In genomic region chr3:114496466-114496865, GRCh38 we compare ENCODE assay signal across 23 cellular contexts.
DNase-seq lines count a peak whose midpoint lies in the region; ATAC-seq and TF ChIP-seq lines count a peak whose summit lies in the region.
"Had no signal": no experiment of that assay in that cellular context is flagged by ENCODE, and none has a peak within 500 bp of the region (broad histone marks: within the 10 kb centered on the region; RNA-seq: fewer than 3 reads in every experiment).

No MANE protein-coding gene starts in this region.

- no peak overlapping the region for H2BK120ac ChIP-seq in neuronal stem cell (ENCODE audit: low read depth, low read length)

- no peak overlapping the region for H3K4ac ChIP-seq in neuronal stem cell (ENCODE audit: low read length)

- H4K8ac ChIP-seq in neuronal stem cell (ENCODE audit: low read depth, low read length): no peak overlapping the region

- WGBS in neuronal stem cell (ENCODE audit: extremely low coverage in 2 of 2, insufficient read length in 2 of 2, insufficient replicate concordance in 1 of 2), 2 donors: no CpG with 5 or more reads among the region's 3 CpGs

- H3K23ac ChIP-seq in neuronal stem cell (ENCODE audit: low read depth, low read length, poor library complexity): no peak overlapping the region

- no peaks in the 10 kb centered on the region for H3K27me3 Mint-ChIP-seq in progenitor cell of endocrine pancreas
- H3K27me3 Mint-ChIP-seq: central memory CD8-positive, alpha-beta T cell; IgD-negative memory B cell had no signal

- no peak overlapping the region for H3K4me3 Mint-ChIP-seq in progenitor cell of endocrine pancreas (ENCODE audit: low read depth)
- H3K4me3 Mint-ChIP-seq: central memory CD8-positive, alpha-beta T cell; IgD-negative memory B cell; nephron had no signal

- peak overlapping the region; percentile 21 for H3K27ac Mint-ChIP-seq in progenitor cell of endocrine pancreas
- H3K27ac Mint-ChIP-seq: IgD-negative memory B cell, nephron had no signal

- H3K4me1 ChIP-seq in left ventricle myocardium inferior: peaks cover 79% of the 10 kb centered on the region
- H3K4me1 ChIP-seq in neuronal stem cell (ENCODE audit: control insufficient read depth in 2 of 2, insufficient read depth in 1 of 2, low read depth in 1 of 2, low read length in 2 of 2): peaks cover 4 to 34% of the 10 kb centered on the region in 2 donors

- H3K4me3 ChIP-seq in left ventricle myocardium inferior: no peak overlapping the region
- H3K4me3 ChIP-seq in choroid plexus epithelial cell (ENCODE audit: low read depth, low read length): no peak overlapping the region
- H3K4me3 ChIP-seq in neuronal stem cell (ENCODE audit: low read length in 2 of 2): no peak overlapping the region
- H3K4me3 ChIP-seq: BLaER1 treated with 17β-estradiol and CSF1 and Interleukin-3, amounts not matched to agents 10 nM and 100 nM; MG63; skin epidermis had no signal

- intact Hi-C loops in left ventricle myocardium inferior (cut with micrococcal nuclease): no loop called here
- intact Hi-C loops in left cardiac atrium (cut with DNase I): no loop called here

- H2BK12ac ChIP-seq in neuronal stem cell (ENCODE audit: low read length): no peak overlapping the region

- H3K36me3 ChIP-seq in left ventricle myocardium inferior (no peaks in the 10 kb centered on the region), neuronal stem cell (replicated peaks in 1 of 2; ENCODE audit: control insufficient read depth in 2 of 2, insufficient read depth in 2 of 2, low read length in 2 of 2) (no peaks in the 10 kb centered on the region)
- H3K36me3 ChIP-seq: BLaER1 treated with 17β-estradiol and CSF1 and Interleukin-3, amounts not matched to agents 10 nM and 100 nM; MG63 had no signal

- H3K18ac ChIP-seq in neuronal stem cell (ENCODE audit: low read length): no peak overlapping the region

- no peak overlapping the region for H2AK5ac ChIP-seq in neuronal stem cell (ENCODE audit: low read depth, low read length)

- DNase-seq in left ventricle myocardium inferior (no peak), left cardiac atrium (no peak), choroid plexus epithelial cell (ENCODE audit: low read depth) (peak; percentile 53), progenitor cell of endocrine pancreas (ENCODE audit: low spot score, unreplicated experiment) (no peak), KG1 (lab: John Stamatoyannopoulos, UW) (no peak), SW 1271 (lab: John Stamatoyannopoulos, UW) (no peak), neuronal stem cell (ENCODE audit: low spot score) (no peak)
- no peak for DNase-seq in activated CD4-positive, CD25-positive, alpha-beta regulatory T cell (lab: John Stamatoyannopoulos, UW)
- DNase-seq: activated CD4-positive, alpha-beta T cell treated with anti-CD3 and anti-CD28 coated beads, Interleukin-2, amount 50 U/mL, for 4 hours; activated naive CD4-positive, alpha-beta T cell treated with anti-CD3 and anti-CD28 coated beads, Interleukin-2, amount 50 U/mL, for 16 hours; Calu3; NCI-H1417; NCI-H2081 treated with DMSO at 0.1 percent for 48 hours; NCI-H774; stimulated activated CD4-positive, alpha-beta T cell treated with anti-CD3 and anti-CD28 coated beads, Interleukin-2, amount 100 ng/mL, for 24 hours; T-helper 9 cell had no signal

- H3K79me1 ChIP-seq in neuronal stem cell (ENCODE audit: low read depth, low read length): no peaks in the 10 kb centered on the region

- H3K9me3 ChIP-seq in left ventricle myocardium inferior (replicated peaks): no peaks in the 10 kb centered on the region
- no peaks in the 10 kb centered on the region for H3K9me3 ChIP-seq in neuronal stem cell (replicated peaks in 1 of 2; ENCODE audit: control insufficient read depth in 2 of 2, insufficient read depth in 1 of 2, low read depth in 1 of 2, low read length in 2 of 2)
- H3K9me3 ChIP-seq: BLaER1 treated with 17β-estradiol and CSF1 and Interleukin-3, amounts not matched to agents 10 nM and 100 nM; MG63 had no signal

- no peak overlapping the region for H3K9ac ChIP-seq in neuronal stem cell (ENCODE audit: low read depth, low read length, poor library complexity)
- H3K9ac ChIP-seq: BLaER1 treated with 17β-estradiol and CSF1 and Interleukin-3, amounts not matched to agents 10 nM and 100 nM had no signal

- no peak for ATAC-seq in left cardiac atrium

- H3K27me3 ChIP-seq in left ventricle myocardium inferior (ENCODE audit: low read depth) (no peaks in the 10 kb centered on the region), neuronal stem cell (ENCODE audit: control insufficient read depth in 3 of 3, insufficient read depth in 3 of 3, low read depth in 1 of 3, low read length in 3 of 3) (no peaks in the 10 kb centered on the region)
- H3K27me3 ChIP-seq: BLaER1 treated with 17β-estradiol and CSF1 and Interleukin-3, amounts not matched to agents 10 nM and 100 nM; MG63 had no signal

- TF ChIP-seq CTCF in left ventricle myocardium inferior (IDR thresholded peaks at IDR 0.05; ENCODE audit: borderline replicate concordance) (no peak), choroid plexus epithelial cell (conservative IDR thresholded peaks at IDR 0.05; ENCODE audit: low read depth, low read length) (no peak), progenitor cell of endocrine pancreas (IDR thresholded peaks at IDR 0.05; ENCODE audit: unreplicated experiment) (no peak)

- no peak overlapping the region for H3K14ac ChIP-seq in neuronal stem cell (ENCODE audit: low read length)

- no peaks in the 10 kb centered on the region for H3K4me1 Mint-ChIP-seq in progenitor cell of endocrine pancreas (ENCODE audit: low read depth)

- no peaks in the 10 kb centered on the region for H3K9me3 Mint-ChIP-seq in progenitor cell of endocrine pancreas (ENCODE audit: low read depth)
- H3K9me3 Mint-ChIP-seq: central memory CD8-positive, alpha-beta T cell; IgD-negative memory B cell; nephron had no signal

- H3K4me2 ChIP-seq in neuronal stem cell (ENCODE audit: insufficient read depth, low read length, poor library complexity, severe bottlenecking): no peak overlapping the region
- H3K4me2 ChIP-seq: BLaER1 treated with 17β-estradiol and CSF1 and Interleukin-3, amounts not matched to agents 10 nM and 100 nM had no signal

- H3K27ac ChIP-seq in left ventricle myocardium inferior (replicated peaks) (peak overlapping the region; percentile 73), neuronal stem cell (replicated peaks; ENCODE audit: low read length) (no peak overlapping the region)
- H3K27ac ChIP-seq: BLaER1 treated with 17β-estradiol and CSF1 and Interleukin-3, amounts not matched to agents 10 nM and 100 nM; RWPE1; skin epidermis had no signal

- H2BK5ac ChIP-seq in neuronal stem cell (ENCODE audit: low read length): no peak overlapping the region

- H3K36me3 Mint-ChIP-seq in progenitor cell of endocrine pancreas (ENCODE audit: insufficient read depth): no peaks in the 10 kb centered on the region

- H4K91ac ChIP-seq in neuronal stem cell (ENCODE audit: low read depth, low read length, poor library complexity): no peak overlapping the region

- no peak overlapping the region for H2AFZ ChIP-seq in neuronal stem cell (ENCODE audit: low read length)

- no peak overlapping the region for H2BK15ac ChIP-seq in neuronal stem cell (ENCODE audit: low read length)
